7 cellular contexts compared by ENCODE assay signal in genomic region chr19:48835734-48836088, GRCh38. TPM values are rescaled to one million over a fixed set of nuclear protein-coding genes. Genes with fewer than 3 reads are reported as not detected.
DNase-seq lines count a peak whose midpoint lies in the region; ATAC-seq lines count a peak whose summit lies in the region.

No MANE protein-coding gene starts in this region.

- DNase-seq in NCI-H524 treated with DMSO at 0.1 percent for 48 hours (lab: John Stamatoyannopoulos, UW) (peak; percentile 64), dedifferentiated amniotic fluid mesenchymal stem cell (ENCODE audit: extremely low spot score) (peak; percentile 80), left lobe of liver (ENCODE audit: low spot score) (peak; percentile 95)
- DNase-seq in activated CD4-positive, alpha-beta T cell treated with anti-CD3 and anti-CD28 coated beads for 48 hours = peak; percentile 97
- DNase-seq in stimulated activated CD4-positive, alpha-beta T cell treated with anti-CD3 and anti-CD28 coated beads, Interleukin-2, amount 100 ng/mL, for 24 hours = peak; percentile 97

- peak; percentile 72 for ATAC-seq in GM18502 (IDR thresholded peaks at IDR 0.05; ENCODE audit: poor library complexity, unreplicated experiment)
- ATAC-seq in HG03354 (IDR thresholded peaks at IDR 0.05; ENCODE audit: poor library complexity, severe bottlenecking, unreplicated experiment) = peak; percentile 78
- peak; percentile 93 for ATAC-seq in left lobe of liver

RNA-seq across cellular contexts. Expression of gene HSD17B14, which starts 0.6 kb away (rescaled TPM):
- total RNA-seq in left lobe of liver = 15.7 TPM

RNA-seq across cellular contexts. Expression of gene BCAT2, which starts 24.9 kb away (rescaled TPM):
- 21.7 TPM for total RNA-seq in left lobe of liver

RNA-seq across cellular contexts. Expression of gene PLEKHA4, which starts 32.7 kb away (rescaled TPM):
- 7.6 TPM for total RNA-seq in left lobe of liver

RNA-seq across cellular contexts. Expression of gene PPP1R15A, which starts 36.5 kb away (rescaled TPM):
- 5.7 TPM for total RNA-seq in left lobe of liver

Comparison
In these comparisons a context has a peak if more than half of its experiments do, and no peak if none do; other contexts are left out.
1. Peak in every context shown above with its lines: DNase-seq and ATAC-seq.